In the genomic region with DNA sequence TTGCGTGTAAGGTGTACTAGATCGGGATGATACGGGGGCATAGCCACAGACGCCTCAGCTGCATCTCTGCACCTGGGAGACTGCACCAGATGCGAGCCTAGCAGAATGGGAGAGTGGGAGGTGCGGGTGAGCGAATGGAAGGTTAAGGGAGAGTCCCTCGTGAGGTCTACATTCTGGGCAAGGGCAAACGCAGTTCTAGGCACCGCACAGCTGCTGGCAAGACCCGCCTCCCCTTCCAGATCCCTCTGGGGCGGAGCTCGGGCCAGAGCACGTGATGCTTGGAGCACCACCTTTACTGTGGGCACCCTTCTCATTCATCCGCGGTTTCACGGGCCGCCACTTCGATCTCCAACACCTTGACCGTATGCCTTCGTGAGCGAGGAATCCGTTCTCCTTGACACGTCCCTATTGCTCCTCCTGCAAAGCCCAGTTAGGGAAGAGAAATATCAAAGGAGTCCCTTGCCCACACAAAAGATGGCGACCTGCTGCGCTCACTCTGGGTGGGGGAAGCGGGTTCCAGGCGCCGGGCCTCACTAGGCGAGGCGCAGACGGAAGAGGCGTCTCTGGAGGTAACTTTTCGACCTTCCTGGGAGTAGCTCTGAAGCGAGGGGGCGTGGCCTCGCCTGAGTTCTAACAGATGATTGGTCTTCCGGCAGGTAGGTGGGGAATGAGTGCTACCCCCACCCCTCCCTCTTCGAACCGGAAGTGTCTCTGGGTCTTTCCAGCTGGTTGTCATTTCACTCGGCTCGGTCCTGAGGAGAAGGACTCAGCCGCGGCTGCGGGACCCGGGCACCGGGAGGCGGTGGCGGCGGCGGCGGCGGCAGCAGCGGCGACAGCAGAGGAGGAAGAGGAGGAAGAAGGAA, we compare ENCODE assay signal across 1 cellular context.
A peak's percentile ranks its signal among the peaks of the same experiment; 100 is the strongest.
TF ChIP-seq lines count a peak whose summit lies in the region.

A gene (plus strand): TSS at position 740 of the 863 bp plus-strand sequence. CDS start 1,385 bp downstream, outside the sequence.

TF ChIP-seq in SK-N-SH, 30 proteins besides CTCF, POLR2A, EP300 and RAD21 (continued from another document):
- TF ChIP-seq, protein P1, sequence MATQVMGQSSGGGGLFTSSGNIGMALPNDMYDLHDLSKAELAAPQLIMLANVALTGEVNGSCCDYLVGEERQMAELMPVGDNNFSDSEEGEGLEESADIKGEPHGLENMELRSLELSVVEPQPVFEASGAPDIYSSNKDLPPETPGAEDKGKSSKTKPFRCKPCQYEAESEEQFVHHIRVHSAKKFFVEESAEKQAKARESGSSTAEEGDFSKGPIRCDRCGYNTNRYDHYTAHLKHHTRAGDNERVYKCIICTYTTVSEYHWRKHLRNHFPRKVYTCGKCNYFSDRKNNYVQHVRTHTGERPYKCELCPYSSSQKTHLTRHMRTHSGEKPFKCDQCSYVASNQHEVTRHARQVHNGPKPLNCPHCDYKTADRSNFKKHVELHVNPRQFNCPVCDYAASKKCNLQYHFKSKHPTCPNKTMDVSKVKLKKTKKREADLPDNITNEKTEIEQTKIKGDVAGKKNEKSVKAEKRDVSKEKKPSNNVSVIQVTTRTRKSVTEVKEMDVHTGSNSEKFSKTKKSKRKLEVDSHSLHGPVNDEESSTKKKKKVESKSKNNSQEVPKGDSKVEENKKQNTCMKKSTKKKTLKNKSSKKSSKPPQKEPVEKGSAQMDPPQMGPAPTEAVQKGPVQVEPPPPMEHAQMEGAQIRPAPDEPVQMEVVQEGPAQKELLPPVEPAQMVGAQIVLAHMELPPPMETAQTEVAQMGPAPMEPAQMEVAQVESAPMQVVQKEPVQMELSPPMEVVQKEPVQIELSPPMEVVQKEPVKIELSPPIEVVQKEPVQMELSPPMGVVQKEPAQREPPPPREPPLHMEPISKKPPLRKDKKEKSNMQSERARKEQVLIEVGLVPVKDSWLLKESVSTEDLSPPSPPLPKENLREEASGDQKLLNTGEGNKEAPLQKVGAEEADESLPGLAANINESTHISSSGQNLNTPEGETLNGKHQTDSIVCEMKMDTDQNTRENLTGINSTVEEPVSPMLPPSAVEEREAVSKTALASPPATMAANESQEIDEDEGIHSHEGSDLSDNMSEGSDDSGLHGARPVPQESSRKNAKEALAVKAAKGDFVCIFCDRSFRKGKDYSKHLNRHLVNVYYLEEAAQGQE (IDR thresholded peaks at IDR 0.05; ENCODE audit: low read depth, low read length): peak; percentile 62
- no peak for TF ChIP-seq MEF2A (IDR thresholded peaks at IDR 0.05; ENCODE audit: borderline replicate concordance, low read depth)
- peak; percentile 100 for TF ChIP-seq YY1 (IDR thresholded peaks at IDR 0.05; ENCODE audit: low read depth)
TF ChIP-seq in SK-N-SH: peak in this region for 15.
